Comparison of ENCODE assay signal across 9 cellular contexts in the genomic region with DNA sequence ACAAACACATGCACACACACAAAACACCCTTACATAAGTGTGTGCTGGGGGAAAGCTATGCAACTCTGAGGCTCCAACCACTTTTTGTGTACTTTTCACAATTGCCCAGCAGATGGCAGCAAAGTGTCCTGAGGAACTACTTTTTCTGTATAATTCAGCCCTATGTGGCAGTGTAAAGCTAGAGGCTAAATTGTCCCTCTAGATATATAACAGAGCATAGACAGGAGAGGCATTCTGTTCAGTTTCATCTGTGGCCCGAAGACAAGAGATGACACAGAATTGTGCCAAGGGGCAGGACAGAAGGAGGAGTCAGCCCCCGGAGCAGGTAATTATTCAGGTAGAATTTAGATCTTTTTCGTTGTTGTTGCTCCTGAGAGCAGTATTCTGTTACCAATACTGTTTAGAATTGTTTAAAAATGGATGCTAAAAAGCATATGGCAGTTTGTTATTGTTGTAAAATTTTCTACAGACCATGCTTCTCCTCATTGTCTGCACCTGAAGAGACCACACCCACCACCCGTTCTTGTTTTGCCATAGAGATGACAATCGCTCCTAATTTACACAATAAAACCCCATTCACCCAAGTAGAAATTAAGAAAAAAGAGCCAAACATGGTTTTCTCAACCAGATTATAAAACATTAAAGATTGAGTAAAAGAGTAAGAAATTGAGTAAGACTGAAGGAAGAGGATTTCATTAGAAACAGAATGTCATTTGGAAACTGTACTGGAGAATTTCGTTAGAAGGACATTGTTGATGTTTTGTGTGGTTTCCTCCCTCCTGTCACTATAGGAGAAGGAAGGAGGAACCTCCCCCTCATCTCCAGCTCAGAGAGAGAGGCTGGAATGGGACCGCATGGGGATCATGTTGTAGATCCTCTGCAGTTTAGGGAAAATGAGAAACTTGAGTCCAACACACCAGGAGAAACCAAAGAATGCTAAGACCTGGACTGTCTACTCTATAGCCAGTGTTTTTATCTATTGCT. TPM values are rescaled to one million over a fixed set of nuclear protein-coding genes. Genes with fewer than 3 reads are reported as not detected.
DNase-seq lines count a peak whose midpoint lies in the region; TF ChIP-seq lines count a peak whose summit lies in the region.
"Had no signal": no experiment of that assay in that cellular context is flagged by ENCODE, and none has a peak within 500 bp of the region (broad histone marks: within the 10 kb centered on the region; RNA-seq: fewer than 3 reads in every experiment).

No MANE protein-coding gene starts in this region.

- H3K9me3 ChIP-seq in adipocyte (ENCODE audit: control insufficient read depth, low read length) = peaks cover 6% of the 10 kb centered on the region
- H3K9me3 ChIP-seq in right atrium auricular region = peaks cover 0 to 12% of the 10 kb centered on the region in 2 donors

- H3K36me3 ChIP-seq in adipocyte (ENCODE audit: control insufficient read depth, insufficient read depth, low read length, severe bottlenecking) = no peaks in the 10 kb centered on the region
- no peaks in the 10 kb centered on the region for H3K36me3 ChIP-seq in right atrium auricular region

- H3K4me3 ChIP-seq in HFF-Myc (replicated peaks; ENCODE audit: low read depth, low read length) = no peak overlapping the region
- H3K4me3 ChIP-seq in adipocyte (ENCODE audit: low read length) = no peak overlapping the region
- H3K4me3 ChIP-seq in right atrium auricular region = no peak overlapping the region
- H3K4me3 ChIP-seq: skin epidermis had no signal

- DNase-seq in GM04503 (ENCODE audit: low read depth) (peak; percentile 2), HFF-Myc (ENCODE audit: extremely low read depth, low read depth) (peak; percentile 14), NCI-H1048 (lab: John Stamatoyannopoulos, UW) (peak; percentile 15), SW480 (ENCODE audit: low spot score) (peak; percentile 65), adipocyte (ENCODE audit: low read depth) (peak; percentile 73), right atrium auricular region (ENCODE audit: low spot score) (peak; percentile 78), retina (peak; percentile 66), NCI-H187 (lab: John Stamatoyannopoulos, UW) (no peak)

- TF ChIP-seq CTCF in HFF-Myc (IDR thresholded peaks at IDR 0.05; ENCODE audit: low read depth, low read length, missing control alignments) (peak; percentile 62), right atrium auricular region (IDR thresholded peaks at IDR 0.05) (peak; percentile 34 to 77)

- peak overlapping the region in 1 of 2 donors; percentile 27 for H3K27ac ChIP-seq in right atrium auricular region

- peaks cover 16% of the 10 kb centered on the region for H3K27me3 ChIP-seq in adipocyte (replicated peaks; ENCODE audit: control insufficient read depth, insufficient read depth, low read length)
- no peaks in the 10 kb centered on the region for H3K27me3 ChIP-seq in right atrium auricular region

- peaks cover 4% of the 10 kb centered on the region for H3K4me1 ChIP-seq in adipocyte (ENCODE audit: control insufficient read depth, insufficient read depth, low read length)
- H3K4me1 ChIP-seq in right atrium auricular region = no peaks in the 10 kb centered on the region

- H3K9ac ChIP-seq in adipocyte (ENCODE audit: low read length) = no peak overlapping the region

RNA-seq across cellular contexts. Expression of a gene that starts 14.5 kb away (rescaled TPM):
- 10 to 100 TPM; 16.0 to 27.7 TPM for total RNA-seq in right atrium auricular region

RNA-seq across cellular contexts. Expression of a gene that starts 32.4 kb away (rescaled TPM):
- total RNA-seq in right atrium auricular region = under 1 TPM; 0.48 to 0.94 TPM

RNA-seq across cellular contexts. Expression of a gene that starts 36.8 kb away (rescaled TPM):
- total RNA-seq in right atrium auricular region = not detected

Comparison
In these comparisons a context has a peak if more than half of its experiments do, and no peak if none do; other contexts are left out.
1. DNase-seq: peak in GM04503 (single experiment), HFF-Myc (single experiment), NCI-H1048 (single experiment), SW480 (single experiment), adipocyte (single experiment), right atrium auricular region (single experiment) and retina (single experiment); none in NCI-H187 (0 of 2).